In the genomic region with DNA sequence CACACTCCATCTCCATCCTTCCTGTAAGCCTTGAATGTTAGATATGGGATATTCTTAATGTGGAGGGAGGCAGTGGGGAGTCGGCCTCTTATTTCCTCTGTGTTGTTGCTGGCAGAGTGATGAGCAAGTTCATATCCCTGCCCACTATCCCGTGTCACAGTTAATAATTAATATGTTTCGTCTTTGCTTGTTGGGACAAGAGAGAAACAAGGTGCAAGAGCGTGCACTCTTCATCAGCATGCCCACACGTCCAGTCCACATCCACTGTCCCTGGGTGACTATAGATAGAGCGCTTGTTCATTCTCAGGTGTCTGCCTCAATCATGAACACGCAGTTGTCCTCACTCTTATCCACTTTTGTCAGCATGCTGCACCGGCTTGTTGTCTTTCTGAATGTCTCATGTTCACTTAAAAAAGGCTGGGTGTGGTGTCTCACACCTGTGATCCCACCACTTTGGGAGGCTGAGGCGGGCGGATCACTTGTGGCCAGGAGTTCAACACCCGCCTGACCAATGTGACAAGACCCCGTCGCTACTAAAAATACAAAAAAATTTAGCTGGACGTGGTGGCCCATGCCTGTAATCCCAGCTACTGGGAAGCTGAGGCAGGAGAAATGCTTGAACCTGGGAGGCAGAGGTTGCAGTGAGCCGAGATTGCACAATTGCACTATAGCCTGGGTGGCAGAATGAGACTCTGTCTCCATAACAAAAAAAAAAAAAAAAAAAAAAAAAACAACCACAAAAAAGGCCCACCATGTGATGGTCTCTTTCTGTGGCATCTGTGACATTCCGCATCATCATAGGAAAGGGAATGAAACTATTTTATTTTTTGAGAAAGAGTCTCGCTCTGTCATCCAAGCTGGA, we compare ENCODE assay signal across 1 cellular context.
A peak's percentile ranks its signal among the peaks of the same experiment; 100 is the strongest.
TF ChIP-seq lines count a peak whose summit lies in the region.

No MANE protein-coding gene starts in this region.

TF ChIP-seq in HepG2, 621 proteins besides CTCF, POLR2A, EP300 and RAD21 (continued from another document):
- TF ChIP-seq, protein P1, sequence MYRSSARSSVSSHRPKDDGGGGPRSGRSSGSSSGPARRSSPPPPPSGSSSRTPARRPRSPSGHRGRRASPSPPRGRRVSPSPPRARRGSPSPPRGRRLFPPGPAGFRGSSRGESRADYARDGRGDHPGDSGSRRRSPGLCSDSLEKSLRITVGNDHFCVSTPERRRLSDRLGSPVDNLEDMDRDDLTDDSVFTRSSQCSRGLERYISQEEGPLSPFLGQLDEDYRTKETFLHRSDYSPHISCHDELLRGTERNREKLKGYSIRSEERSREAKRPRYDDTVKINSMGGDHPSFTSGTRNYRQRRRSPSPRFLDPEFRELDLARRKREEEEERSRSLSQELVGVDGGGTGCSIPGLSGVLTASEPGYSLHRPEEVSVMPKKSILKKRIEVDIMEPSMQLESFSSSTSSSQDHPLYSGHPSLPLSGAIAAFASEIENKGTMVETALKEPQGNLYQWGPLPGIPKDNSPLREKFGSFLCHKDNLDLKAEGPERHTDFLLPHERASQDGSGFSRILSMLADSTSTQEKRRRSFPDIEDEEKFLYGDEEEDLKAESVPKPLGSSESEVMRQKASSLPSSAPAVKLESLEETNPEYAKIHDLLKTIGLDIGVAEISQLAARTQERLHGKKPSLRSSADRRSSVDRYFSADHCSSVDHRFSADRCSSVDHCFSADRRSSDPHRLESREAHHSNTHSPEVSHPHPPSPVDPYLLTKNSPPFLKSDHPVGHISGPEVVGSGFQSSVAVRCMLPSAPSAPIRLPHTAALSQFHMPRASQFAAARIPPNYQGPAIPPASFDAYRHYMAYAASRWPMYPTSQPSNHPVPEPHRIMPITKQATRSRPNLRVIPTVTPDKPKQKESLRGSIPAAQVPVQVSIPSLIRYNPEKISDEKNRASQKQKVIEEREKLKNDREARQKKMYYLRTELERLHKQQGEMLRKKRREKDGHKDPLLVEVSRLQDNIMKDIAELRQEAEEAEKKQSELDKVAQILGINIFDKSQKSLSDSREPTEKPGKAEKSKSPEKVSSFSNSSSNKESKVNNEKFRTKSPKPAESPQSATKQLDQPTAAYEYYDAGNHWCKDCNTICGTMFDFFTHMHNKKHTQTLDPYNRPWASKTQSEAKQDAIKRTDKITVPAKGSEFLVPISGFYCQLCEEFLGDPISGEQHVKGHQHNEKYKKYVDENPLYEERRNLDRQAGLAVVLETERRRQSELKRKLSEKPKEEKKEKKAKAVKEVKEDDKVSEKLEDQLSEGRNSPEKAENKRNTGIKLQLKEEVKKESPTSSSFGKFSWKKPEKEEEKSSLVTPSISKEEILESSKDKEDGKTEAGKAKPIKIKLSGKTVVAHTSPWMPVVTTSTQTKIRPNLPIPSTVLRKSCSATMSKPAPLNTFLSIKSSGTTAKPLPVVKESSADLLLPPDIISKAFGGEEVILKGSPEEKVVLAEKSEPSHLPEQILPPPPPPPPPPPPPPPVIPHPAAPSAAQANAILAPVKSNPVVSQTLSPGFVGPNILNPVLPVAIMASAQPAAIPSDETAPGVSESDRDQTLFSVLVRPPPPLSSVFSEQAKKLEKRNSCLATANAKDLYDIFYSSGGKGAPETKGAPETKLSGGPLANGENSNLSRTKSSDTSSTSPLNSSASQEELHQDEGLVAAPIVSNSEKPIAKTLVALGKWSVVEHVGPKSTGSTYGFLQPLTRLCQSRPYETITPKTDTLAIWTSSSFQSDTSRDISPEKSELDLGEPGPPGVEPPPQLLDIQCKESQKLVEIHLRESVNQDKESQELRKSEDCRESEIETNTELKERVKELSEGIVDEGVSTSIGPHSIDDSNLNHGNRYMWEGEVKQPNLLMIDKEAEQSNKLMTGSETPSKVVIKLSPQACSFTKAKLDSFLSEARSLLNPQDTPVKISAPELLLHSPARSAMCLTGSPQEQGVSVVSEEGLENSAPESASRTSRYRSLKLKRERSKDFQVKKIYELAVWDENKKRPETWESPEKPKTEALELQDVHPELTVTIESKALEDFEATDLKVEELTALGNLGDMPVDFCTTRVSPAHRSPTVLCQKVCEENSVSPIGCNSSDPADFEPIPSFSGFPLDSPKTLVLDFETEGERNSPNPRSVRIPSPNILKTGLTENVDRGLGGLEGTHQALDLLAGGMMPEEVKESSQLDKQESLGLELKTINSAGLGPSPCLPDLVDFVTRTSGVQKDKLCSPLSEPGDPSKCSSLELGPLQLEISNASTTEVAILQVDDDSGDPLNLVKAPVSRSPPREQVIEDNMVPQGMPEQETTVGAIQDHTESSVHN (CRISPR knock-in tag; IDR thresholded peaks at IDR 0.05), result 0 out of 2 replicates have a peak, but pooled peaks have one; percentile 48
- no peak for TF ChIP-seq RFX3 (CRISPR knock-in tag; IDR thresholded peaks at IDR 0.05)
- TF ChIP-seq MED1 (CRISPR knock-in tag; IDR thresholded peaks at IDR 0.05), result peak; percentile 25; the same call in 1 of the 2 replicates
- TF ChIP-seq HDAC1 (CRISPR knock-in tag; IDR thresholded peaks at IDR 0.05), result 0 out of 2 replicates have a peak, but pooled peaks have one; percentile 44
- TF ChIP-seq, protein P2, sequence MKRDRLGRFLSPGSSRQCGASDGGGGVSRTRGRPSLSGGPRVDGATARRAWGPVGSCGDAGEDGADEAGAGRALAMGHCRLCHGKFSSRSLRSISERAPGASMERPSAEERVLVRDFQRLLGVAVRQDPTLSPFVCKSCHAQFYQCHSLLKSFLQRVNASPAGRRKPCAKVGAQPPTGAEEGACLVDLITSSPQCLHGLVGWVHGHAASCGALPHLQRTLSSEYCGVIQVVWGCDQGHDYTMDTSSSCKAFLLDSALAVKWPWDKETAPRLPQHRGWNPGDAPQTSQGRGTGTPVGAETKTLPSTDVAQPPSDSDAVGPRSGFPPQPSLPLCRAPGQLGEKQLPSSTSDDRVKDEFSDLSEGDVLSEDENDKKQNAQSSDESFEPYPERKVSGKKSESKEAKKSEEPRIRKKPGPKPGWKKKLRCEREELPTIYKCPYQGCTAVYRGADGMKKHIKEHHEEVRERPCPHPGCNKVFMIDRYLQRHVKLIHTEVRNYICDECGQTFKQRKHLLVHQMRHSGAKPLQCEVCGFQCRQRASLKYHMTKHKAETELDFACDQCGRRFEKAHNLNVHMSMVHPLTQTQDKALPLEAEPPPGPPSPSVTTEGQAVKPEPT (CRISPR knock-in tag; IDR thresholded peaks at IDR 0.05; ENCODE audit: low read depth), result 0 out of 2 replicates have a peak, but pooled peaks have one; percentile 58
- no peak for TF ChIP-seq SIX1 (CRISPR knock-in tag; IDR thresholded peaks at IDR 0.05; ENCODE audit: borderline replicate concordance)
- TF ChIP-seq ZNF138 (CRISPR knock-in tag; IDR thresholded peaks at IDR 0.05; ENCODE audit: low read depth), result no peak
- TF ChIP-seq HDAC2 (CRISPR knock-in tag; IDR thresholded peaks at IDR 0.05), result 0 out of 2 replicates have a peak, but pooled peaks have one; percentile 3
- no peak for TF ChIP-seq PTBP1 (IDR thresholded peaks at IDR 0.05; ENCODE audit: low read depth, low read length, poor library complexity, severe bottlenecking)
- TF ChIP-seq, protein P3, sequence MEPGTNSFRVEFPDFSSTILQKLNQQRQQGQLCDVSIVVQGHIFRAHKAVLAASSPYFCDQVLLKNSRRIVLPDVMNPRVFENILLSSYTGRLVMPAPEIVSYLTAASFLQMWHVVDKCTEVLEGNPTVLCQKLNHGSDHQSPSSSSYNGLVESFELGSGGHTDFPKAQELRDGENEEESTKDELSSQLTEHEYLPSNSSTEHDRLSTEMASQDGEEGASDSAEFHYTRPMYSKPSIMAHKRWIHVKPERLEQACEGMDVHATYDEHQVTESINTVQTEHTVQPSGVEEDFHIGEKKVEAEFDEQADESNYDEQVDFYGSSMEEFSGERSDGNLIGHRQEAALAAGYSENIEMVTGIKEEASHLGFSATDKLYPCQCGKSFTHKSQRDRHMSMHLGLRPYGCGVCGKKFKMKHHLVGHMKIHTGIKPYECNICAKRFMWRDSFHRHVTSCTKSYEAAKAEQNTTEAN (CRISPR knock-in tag; conservative IDR thresholded peaks at IDR 0.05), result 0 out of 2 replicates have a peak, but pooled peaks have one; percentile 40
- peak; percentile 59; the same call in 1 of the 2 replicates for TF ChIP-seq FOXC1 (CRISPR knock-in tag; IDR thresholded peaks at IDR 0.05; ENCODE audit: borderline replicate concordance)
- TF ChIP-seq KLF13 (CRISPR knock-in tag; IDR thresholded peaks at IDR 0.05), result no peak
- 0 out of 2 replicates have a peak, but pooled peaks have one; percentile 46 for TF ChIP-seq ZNF317 (CRISPR knock-in tag; IDR thresholded peaks at IDR 0.05)
- 0 out of 2 replicates have a peak, but pooled peaks have one; percentile 36 for TF ChIP-seq ZMYM4 (CRISPR knock-in tag; IDR thresholded peaks at IDR 0.05)
- TF ChIP-seq, protein P4, sequence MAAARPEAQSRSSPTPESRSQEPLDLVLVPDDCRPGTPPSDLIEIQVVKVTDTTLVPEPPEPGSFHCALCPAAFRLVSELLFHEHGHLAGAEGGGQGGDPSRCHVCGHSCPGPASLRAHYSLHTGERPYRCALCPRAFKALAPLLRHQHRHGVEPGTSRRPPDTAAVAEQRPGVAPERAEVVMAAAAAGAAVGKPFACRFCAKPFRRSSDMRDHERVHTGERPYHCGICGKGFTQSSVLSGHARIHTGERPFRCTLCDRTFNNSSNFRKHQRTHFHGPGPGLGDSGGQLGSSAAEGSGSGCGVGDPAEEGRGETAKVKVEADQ (CRISPR knock-in tag; IDR thresholded peaks at IDR 0.05; ENCODE audit: borderline replicate concordance), result no peak
- TF ChIP-seq CEBPB (IDR thresholded peaks at IDR 0.05; ENCODE audit: borderline replicate concordance, low read depth, low read length), result peak; percentile 66; the same call in 1 of the 2 replicates
- peak; percentile 26; the same call in 1 of the 2 replicates for TF ChIP-seq HOXA3 (CRISPR knock-in tag; IDR thresholded peaks at IDR 0.05)
- TF ChIP-seq ZNF3 (CRISPR knock-in tag; IDR thresholded peaks at IDR 0.05), result no peak
- no peak for TF ChIP-seq ZFP36 (IDR thresholded peaks at IDR 0.05; ENCODE audit: borderline replicate concordance, low read depth, low read length, partially characterized antibody)
- 0 out of 2 replicates have a peak, but pooled peaks have one; percentile 36 for TF ChIP-seq ZNF724P (CRISPR knock-in tag; IDR thresholded peaks at IDR 0.05; ENCODE audit: borderline replicate concordance)
- no peak for TF ChIP-seq TCF12 (IDR thresholded peaks at IDR 0.05)
- no peak for TF ChIP-seq TCF12 (CRISPR knock-in tag; IDR thresholded peaks at IDR 0.05)
- TF ChIP-seq NR2C2 (CRISPR knock-in tag; IDR thresholded peaks at IDR 0.05; ENCODE audit: borderline replicate concordance), result peak; percentile 25; the same call in 1 of the 2 replicates
- peak; percentile 62; the same call in 1 of the 2 replicates for TF ChIP-seq ZNF792 (CRISPR knock-in tag; IDR thresholded peaks at IDR 0.05)
